21 cellular contexts compared by ENCODE assay signal in genomic region chr2:64626146-64626809, GRCh38. TPM values are rescaled to one million over a fixed set of nuclear protein-coding genes. Genes with fewer than 3 reads are reported as not detected.
DNase-seq lines count a peak whose midpoint lies in the region; FAIRE-seq and TF ChIP-seq lines count a peak whose summit lies in the region.
"Had no signal": no experiment of that assay in that cellular context is flagged by ENCODE, and none has a peak within 500 bp of the region (broad histone marks: within the 10 kb centered on the region; RNA-seq: fewer than 3 reads in every experiment).

No MANE protein-coding gene starts in this region.

- H3K9ac ChIP-seq in endothelial cell of umbilical vein (replicated peaks; ENCODE audit: extremely low read depth, insufficient read depth, low read length) (no peak overlapping the region), mammary epithelial cell (ENCODE audit: insufficient read depth, low read length) (no peak overlapping the region)

- peak overlapping the region; percentile 5 for H3K27ac Mint-ChIP-seq in activated CD4-positive, alpha-beta T cell treated with anti-CD3 and anti-CD28 coated beads, Interleukin-2, amount 10 ng/mL, durations not matched to agents 24 days and 14 days
- H3K27ac Mint-ChIP-seq in activated CD4-positive, alpha-beta T cell treated with anti-CD3 and anti-CD28 coated beads, Interleukin-2, amount 10 ng/mL, durations not matched to agents 7 days and 5 days = no peak overlapping the region
- H3K27ac Mint-ChIP-seq: T-helper 1 cell treated with Interleukin-12 subunit alpha and Interleukin-12 subunit beta and Interleukin-4 antibody, amounts not matched to agents 30 μg/mL and 1 μg/mL, for 36 hours had no signal

- no peak overlapping the region for H3K27ac ChIP-seq in HEK293 (ENCODE audit: extremely low read depth, low read depth, low read length)
- no peak overlapping the region for H3K27ac ChIP-seq in endothelial cell of umbilical vein (ENCODE audit: insufficient read depth, low read depth, low read length)
- H3K27ac ChIP-seq in spleen = peak overlapping the region in 5 of 8 donors; percentile 10 to 79 (median 68)
- no peak overlapping the region for H3K27ac ChIP-seq in mammary epithelial cell (ENCODE audit: insufficient read depth, low read depth, low read length)
- H3K27ac ChIP-seq: brain microvascular endothelial cell, tibial artery had no signal

- dilution Hi-C loops in endothelial cell of umbilical vein (cut with MboI; ENCODE audit: extremely low pct_ligation_motif_present, low sequenced_read_pairs) (no loop called here), mammary epithelial cell (cut with HindIII; ENCODE audit: low sequenced_read_pairs) (no loop called here)

- H3K4me3 Mint-ChIP-seq in activated CD4-positive, alpha-beta T cell treated with anti-CD3 and anti-CD28 coated beads, Interleukin-2, amount 10 ng/mL, durations not matched to agents 24 days and 14 days = no peak overlapping the region
- no peak overlapping the region for H3K4me3 Mint-ChIP-seq in activated CD4-positive, alpha-beta T cell treated with anti-CD3 and anti-CD28 coated beads, Interleukin-2, amount 10 ng/mL, durations not matched to agents 7 days and 5 days
- H3K4me3 Mint-ChIP-seq: effector memory CD8-positive, alpha-beta T cell; T-helper 1 cell treated with Interleukin-12 subunit alpha and Interleukin-12 subunit beta and Interleukin-4 antibody, amounts not matched to agents 30 μg/mL and 1 μg/mL, for 36 hours had no signal

- no peaks in the 10 kb centered on the region for H3K9me3 Mint-ChIP-seq in activated CD4-positive, alpha-beta T cell treated with anti-CD3 and anti-CD28 coated beads, Interleukin-2, amount 10 ng/mL, durations not matched to agents 24 days and 14 days
- no peaks in the 10 kb centered on the region for H3K9me3 Mint-ChIP-seq in activated CD4-positive, alpha-beta T cell treated with anti-CD3 and anti-CD28 coated beads, Interleukin-2, amount 10 ng/mL, durations not matched to agents 7 days and 5 days
- H3K9me3 Mint-ChIP-seq: effector memory CD8-positive, alpha-beta T cell; T-helper 1 cell treated with Interleukin-12 subunit alpha and Interleukin-12 subunit beta and Interleukin-4 antibody, amounts not matched to agents 30 μg/mL and 1 μg/mL, for 36 hours had no signal

- TF ChIP-seq CTCF in HEK293 (tag by site-specific recombination; IDR thresholded peaks at IDR 0.05) (no peak), endothelial cell of umbilical vein (IDR thresholded peaks at IDR 0.05; ENCODE audit: extremely low read depth in 1 of 2, insufficient read depth in 1 of 2, low read depth in 1 of 2, low read length in 2 of 2) (no peak), spleen (IDR thresholded peaks at IDR 0.05 in 8 of 11, conservative IDR thresholded peaks at IDR 0.05 in 3 of 11) (no peak), mammary epithelial cell (conservative IDR thresholded peaks at IDR 0.05 in 1 of 2, IDR thresholded peaks at IDR 0.05 in 1 of 2; ENCODE audit: extremely low read depth in 1 of 2, insufficient read depth in 1 of 2, low read depth in 1 of 2, low read length in 2 of 2) (no peak)

- FAIRE-seq in endothelial cell of umbilical vein (lab: Jason Lieb, UNC) = peak; percentile 44

- H3K27me3 ChIP-seq in endothelial cell of umbilical vein (ENCODE audit: control insufficient read depth in 2 of 2, insufficient read depth in 2 of 2, low read length in 2 of 2) (no peaks in the 10 kb centered on the region), spleen (replicated peaks in 1 of 7) (no peaks in the 10 kb centered on the region), mammary epithelial cell (ENCODE audit: insufficient read depth, low read length) (no peaks in the 10 kb centered on the region)
- H3K27me3 ChIP-seq: brain microvascular endothelial cell, tibial artery had no signal

- H3K9me3 ChIP-seq in HEK293 (ENCODE audit: control insufficient read depth, insufficient read depth, low read depth, low read length) (no peaks in the 10 kb centered on the region), endothelial cell of umbilical vein (replicated peaks; ENCODE audit: control insufficient read depth, insufficient read depth, low read length) (no peaks in the 10 kb centered on the region), spleen (no peaks in the 10 kb centered on the region), mammary epithelial cell (replicated peaks; ENCODE audit: insufficient read depth, low read length) (no peaks in the 10 kb centered on the region)
- H3K9me3 ChIP-seq: tibial artery had no signal

- H3K4me1 ChIP-seq in HEK293 (ENCODE audit: control insufficient read depth, insufficient read depth, low read length) (no peaks in the 10 kb centered on the region), endothelial cell of umbilical vein (ENCODE audit: control insufficient read depth, extremely low read depth, insufficient read depth, low read length) (no peaks in the 10 kb centered on the region), spleen (peaks cover 4 to 60% (median 36%) of the 10 kb centered on the region in 6 donors), mammary epithelial cell (ENCODE audit: insufficient read depth, low read length) (peaks cover 7% of the 10 kb centered on the region)
- H3K4me1 ChIP-seq: tibial artery had no signal

- H3K27me3 Mint-ChIP-seq in activated CD4-positive, alpha-beta T cell treated with anti-CD3 and anti-CD28 coated beads, Interleukin-2, amount 10 ng/mL, durations not matched to agents 24 days and 14 days = peaks cover 4% of the 10 kb centered on the region
- H3K27me3 Mint-ChIP-seq in activated CD4-positive, alpha-beta T cell treated with anti-CD3 and anti-CD28 coated beads, Interleukin-2, amount 10 ng/mL, durations not matched to agents 7 days and 5 days = no peaks in the 10 kb centered on the region

- no peak for DNase-seq in activated CD4-positive, alpha-beta T cell treated with anti-CD3 and anti-CD28 coated beads, Interleukin-2, amount 10 ng/mL, durations not matched to agents 24 days and 14 days
- DNase-seq in activated CD4-positive, alpha-beta T cell treated with anti-CD3 and anti-CD28 coated beads, Interleukin-2, amount 10 ng/mL, durations not matched to agents 7 days and 5 days = no peak
- DNase-seq in endothelial cell of umbilical vein (ENCODE audit: low read depth, low spot score) = no peak
- no peak for DNase-seq in spleen
- no peak for DNase-seq in NCI-H345 (lab: John Stamatoyannopoulos, UW)
- DNase-seq in NCI-H446 treated with DMSO at 0.1 percent for 48 hours (lab: John Stamatoyannopoulos, UW) = no peak
- no peak for DNase-seq in mammary epithelial cell
- DNase-seq: activated CD4-positive, alpha-beta T cell treated with anti-CD3 and anti-CD28 coated beads for 48 hours; activated CD8-positive, alpha-beta memory T cell treated with anti-CD3 and anti-CD28 coated beads, Interleukin-2, amount 50 U/mL, for 4 hours; AML-193; brain microvascular endothelial cell; DMS53; effector memory CD8-positive, alpha-beta T cell; GF-D8; NCI-H1092; NCI-H2081 treated with DMSO at 0.1 percent for 48 hours; stimulated activated CD4-positive, alpha-beta T cell treated with anti-CD3 and anti-CD28 coated beads, Interleukin-2, amount 100 ng/mL, for 24 hours; stimulated activated naive CD4-positive, alpha-beta T cell; tibial artery had no signal

- H4K20me1 ChIP-seq in endothelial cell of umbilical vein (replicated peaks; ENCODE audit: control insufficient read depth, extremely low read depth, insufficient read depth, low read length) = no peaks in the 10 kb centered on the region
- no peaks in the 10 kb centered on the region for H4K20me1 ChIP-seq in mammary epithelial cell (ENCODE audit: insufficient read depth, low read length)

- H3K4me3 ChIP-seq in HEK293 (ENCODE audit: low read depth, low read length) (no peak overlapping the region), endothelial cell of umbilical vein (replicated peaks in 1 of 3; ENCODE audit: insufficient read depth in 1 of 3, low read depth in 1 of 3, low read length in 3 of 3) (no peak overlapping the region), spleen (no peak overlapping the region), mammary epithelial cell (replicated peaks in 1 of 3; ENCODE audit: insufficient read depth in 1 of 3, low read depth in 2 of 3, low read length in 3 of 3) (no peak overlapping the region)
- H3K4me3 ChIP-seq: tibial artery had no signal

- H3K36me3 Mint-ChIP-seq in activated CD4-positive, alpha-beta T cell treated with anti-CD3 and anti-CD28 coated beads, Interleukin-2, amount 10 ng/mL, durations not matched to agents 24 days and 14 days (ENCODE audit: low read depth) = peaks cover 9% of the 10 kb centered on the region
- H3K36me3 Mint-ChIP-seq in activated CD4-positive, alpha-beta T cell treated with anti-CD3 and anti-CD28 coated beads, Interleukin-2, amount 10 ng/mL, durations not matched to agents 7 days and 5 days (ENCODE audit: low read depth) = peaks cover 5% of the 10 kb centered on the region

- no peaks in the 10 kb centered on the region for H3K9me1 ChIP-seq in endothelial cell of umbilical vein (replicated peaks; ENCODE audit: control insufficient read depth, extremely low read depth, insufficient read depth, low read length)

- H2AFZ ChIP-seq in endothelial cell of umbilical vein (ENCODE audit: low read depth, low read length) = no peak overlapping the region
- H2AFZ ChIP-seq in mammary epithelial cell (ENCODE audit: low read depth, low read length) = no peak overlapping the region

- no TSS peak for BruUV-seq in endothelial cell of umbilical vein (replicated peaks; lab: Mats Ljungman, UMichigan)
- BruUV-seq in mammary epithelial cell (replicated peaks; lab: Mats Ljungman, UMichigan) = no TSS peak

- CTCF ChIA-PET in activated CD4-positive, alpha-beta T cell treated with anti-CD3 and anti-CD28 coated beads, Interleukin-2, amount 10 ng/mL, durations not matched to agents 7 days and 5 days (lab: Charles Lee) = interaction anchor here (0.6 to 1.2 kb wide), 6 partner anchors 8 to 290 kb away, joined by 3 read pairs; no protein-coding TSS in a partner anchor
- CTCF ChIA-PET in HEK293 (lab: Yijun Ruan, JAX) (interaction anchor here (0.5 to 0.9 kb wide), 4 partner anchors 21 to 246 kb away, joined by 3 to 4 read pairs (median 4); no protein-coding TSS in a partner anchor), endothelial cell of umbilical vein (lab: Charles Lee) (interaction anchor here (1.1 to 5.4 kb wide), 5 partner anchors 8 to 205 kb away, joined by 3 to 25 read pairs (median 4); no protein-coding TSS in a partner anchor), mammary epithelial cell (lab: Charles Lee; ENCODE audit: low non-redundant PET) (no interaction called here)

- TF ChIP-seq POLR2A in endothelial cell of umbilical vein (IDR thresholded peaks at IDR 0.05; ENCODE audit: low read depth, low read length) (no peak), spleen (IDR thresholded peaks at IDR 0.05) (no peak)

- H3K36me3 ChIP-seq in HEK293 (ENCODE audit: control insufficient read depth in 2 of 2, insufficient read depth in 1 of 2, low read length in 2 of 2) (peaks cover 0 to 7% of the 10 kb centered on the region in 2 experiments; a peak in 2 of 3 replicates), endothelial cell of umbilical vein (ENCODE audit: control insufficient read depth in 2 of 2, extremely low read depth in 1 of 2, insufficient read depth in 2 of 2, low read length in 2 of 2) (no peaks in the 10 kb centered on the region), spleen (peaks cover 0 to 13% (median 5%) of the 10 kb centered on the region in 6 donors), mammary epithelial cell (ENCODE audit: insufficient read depth, low read length) (no peaks in the 10 kb centered on the region)
- H3K36me3 ChIP-seq: brain microvascular endothelial cell had no signal

- in situ Hi-C loops in mammary epithelial cell (cut with MboI; ENCODE audit: low sequenced_read_pairs in 2 of 2) = no loop called here

- H3K4me2 ChIP-seq in endothelial cell of umbilical vein (ENCODE audit: insufficient read depth, low read length) (no peak overlapping the region), mammary epithelial cell (ENCODE audit: insufficient read depth, low read depth, low read length) (no peak overlapping the region)

- POLR2A ChIA-PET in activated CD4-positive, alpha-beta T cell treated with anti-CD3 and anti-CD28 coated beads, Interleukin-2, amount 10 ng/mL, durations not matched to agents 7 days and 5 days (lab: Charles Lee) = no interaction called here
- POLR2A ChIA-PET in HEK293 (lab: Yijun Ruan, JAX) (interaction anchor here (1.8 kb wide), 1 partner anchor 27 kb away, joined by 5 read pairs; the partner anchor contains the start of gene SERTAD2), endothelial cell of umbilical vein (lab: Charles Lee) (no interaction called here)

- 73 to 84% (median 81%) methylated on average over 10 of the region's 10 CpGs for WGBS in spleen, 5 donors
- 85% methylated on average over 8 of the region's 10 CpGs for WGBS in mammary epithelial cell (ENCODE audit: low coverage, missing lambda C conversion rate)

- intact Hi-C loops in activated CD4-positive, alpha-beta T cell treated with anti-CD3 and anti-CD28 coated beads, Interleukin-2, amount 10 ng/mL, durations not matched to agents 24 days and 14 days (cut with micrococcal nuclease) = no loop called here
- intact Hi-C loops in endothelial cell of umbilical vein (cut with micrococcal nuclease) (no loop called here), spleen (cut with DNase I; ENCODE audit: low total_unique reads) (no loop called here), mammary epithelial cell (cut with micrococcal nuclease) (no loop called here)

- H3K4me1 Mint-ChIP-seq in activated CD4-positive, alpha-beta T cell treated with anti-CD3 and anti-CD28 coated beads, Interleukin-2, amount 10 ng/mL, durations not matched to agents 24 days and 14 days = peaks cover 5% of the 10 kb centered on the region
- H3K4me1 Mint-ChIP-seq in activated CD4-positive, alpha-beta T cell treated with anti-CD3 and anti-CD28 coated beads, Interleukin-2, amount 10 ng/mL, durations not matched to agents 7 days and 5 days = peaks cover 3% of the 10 kb centered on the region

- no peaks in the 10 kb centered on the region for H3K79me2 ChIP-seq in endothelial cell of umbilical vein (ENCODE audit: control insufficient read depth, insufficient read depth, low read length)
- H3K79me2 ChIP-seq in mammary epithelial cell (ENCODE audit: insufficient read depth, low read length) = peaks cover 3% of the 10 kb centered on the region

RNA-seq across cellular contexts. Expression of gene SERTAD2, which starts 27.4 kb away (rescaled TPM):
- 24.6 and 26.7 TPM in 2 replicates for total RNA-seq in activated CD4-positive, alpha-beta T cell treated with anti-CD3 and anti-CD28 coated beads, Interleukin-2, amount 10 ng/mL, durations not matched to agents 24 days and 14 days
- total RNA-seq in activated CD4-positive, alpha-beta T cell treated with anti-CD3 and anti-CD28 coated beads, Interleukin-2, amount 10 ng/mL, durations not matched to agents 7 days and 5 days = 10 to 100 TPM; 16.9 to 18.7 TPM
- 11.2 and 12.0 TPM in 2 replicates for total RNA-seq in endothelial cell of umbilical vein
- polyA plus RNA-seq in endothelial cell of umbilical vein = 5.5 and 8.0 TPM in 2 replicates
- 6.1 and 6.7 TPM in 2 replicates for polyA plus RNA-seq in endothelial cell of umbilical vein (2011; cell fraction: cytosol; rRNA removed)
- 7.1 and 9.3 TPM in 2 replicates for polyA plus RNA-seq in endothelial cell of umbilical vein (2011; cell fraction: nucleus; rRNA removed)
- polyA plus RNA-seq in endothelial cell of umbilical vein (2012) = 14.7 and 16.1 TPM in 2 replicates
- 8.9 and 12.5 TPM in 2 replicates for polyA minus RNA-seq in endothelial cell of umbilical vein
- polyA minus RNA-seq in endothelial cell of umbilical vein (2011; cell fraction: cytosol; rRNA and poly(A)+ RNA removed) = 4.8 TPM
- 14.3 and 19.9 TPM in 2 replicates for polyA minus RNA-seq in endothelial cell of umbilical vein (2011; cell fraction: nucleus; rRNA and poly(A)+ RNA removed)
- 10 to 100 TPM; 31.2 to 61.4 (median 43.3) TPM for total RNA-seq in spleen
- polyA plus RNA-seq in spleen = 10 to 100 TPM; 10.4 to 16.9 (median 13.6) TPM
- total RNA-seq in mammary epithelial cell = 10 to 100 TPM; 16.0 to 24.2 TPM
- polyA plus RNA-seq in mammary epithelial cell = 13.3 TPM
- 17.2 TPM for polyA minus RNA-seq in mammary epithelial cell

Comparison
In these comparisons a context has a peak if more than half of its experiments do, and no peak if none do; other contexts are left out.
1. H3K27ac ChIP-seq: peak in spleen (5 of 8); none in HEK293 (single experiment), endothelial cell of umbilical vein (single experiment) and mammary epithelial cell (single experiment).